4 cellular contexts compared by ENCODE assay signal in the genomic region with DNA sequence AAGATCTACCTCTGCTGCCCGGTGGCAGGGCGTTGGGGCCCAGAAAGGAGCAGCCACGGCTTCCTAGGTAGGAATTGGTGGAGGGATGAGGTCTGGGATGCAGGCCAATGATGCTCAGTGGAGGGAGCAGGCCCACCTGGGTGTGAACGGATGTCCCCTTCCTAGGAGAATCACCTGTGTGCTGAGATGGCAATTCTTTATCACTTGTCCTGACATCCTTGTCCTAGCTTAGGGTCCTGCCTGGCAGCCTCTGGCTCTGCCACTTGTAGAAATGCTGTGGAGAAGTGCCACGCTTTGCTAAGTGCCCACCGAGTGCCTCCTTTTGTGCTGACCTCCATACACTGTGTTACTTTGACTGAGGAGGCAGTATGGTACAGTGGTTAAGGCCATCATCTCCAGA. TPM values are rescaled to one million over a fixed set of nuclear protein-coding genes. Genes with fewer than 3 reads are reported as not detected.
"Had no signal": no experiment of that assay in that cellular context is flagged by ENCODE, and none has a peak within 500 bp of the region (broad histone marks: within the 10 kb centered on the region; RNA-seq: fewer than 3 reads in every experiment).

No MANE protein-coding gene starts in this region.

- H3K4me3 ChIP-seq: GM23338 had no signal

- ATAC-seq: GM23338 had no signal

- DNase-seq: H9, HCEC 1CT, IMR-90 had no signal

- H3K27ac Mint-ChIP-seq: GM23338, H9 had no signal

- H2AFZ ChIP-seq: GM23338 had no signal

- H3K9me3 Mint-ChIP-seq: GM23338, H9 had no signal

- H3K4me2 ChIP-seq: GM23338 had no signal

- H3K4me3 Mint-ChIP-seq: GM23338, H9 had no signal

RNA-seq across cellular contexts. Expression of gene EDN2, which starts 12.8 kb away (rescaled TPM):
- total RNA-seq: GM23338, IMR-90 had no signal
- polyA plus RNA-seq: GM23338 had no signal
